ENCODE assay signal across 9 cellular contexts in the genomic region with DNA sequence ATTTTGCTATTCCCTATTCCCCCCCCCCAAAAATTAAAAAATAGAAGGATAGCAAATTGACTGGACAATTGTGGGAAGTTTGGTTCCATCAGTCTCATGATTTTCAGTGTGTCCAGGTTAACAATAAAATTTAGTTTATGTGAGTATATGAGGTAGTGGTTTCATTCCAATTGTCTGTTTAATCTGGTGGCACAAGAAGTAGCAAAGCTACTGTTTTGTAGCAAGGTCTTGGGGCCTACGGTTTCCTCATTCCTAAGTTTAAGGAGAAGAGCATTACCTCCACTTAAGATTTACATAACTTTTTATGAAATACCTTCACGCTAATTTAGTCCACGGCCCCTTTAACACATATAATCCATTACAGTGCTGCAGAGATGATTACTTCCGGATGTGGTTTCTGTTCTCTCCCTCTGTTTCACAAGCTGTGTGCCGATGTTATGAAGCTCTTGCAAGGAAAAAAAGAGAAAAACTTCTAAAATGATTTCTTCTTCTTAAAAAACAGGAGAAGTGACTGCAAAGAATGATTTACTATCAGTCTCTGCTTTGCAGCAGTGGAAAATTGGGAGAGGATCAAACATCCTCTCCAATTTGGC. TPM values are rescaled to one million over a fixed set of nuclear protein-coding genes. Genes with fewer than 3 reads are reported as not detected.
DNase-seq lines count a peak whose midpoint lies in the region; ATAC-seq, FAIRE-seq and TF ChIP-seq lines count a peak whose summit lies in the region.
"Had no signal": no experiment of that assay in that cellular context is flagged by ENCODE, and none has a peak within 500 bp of the region (broad histone marks: within the 10 kb centered on the region; RNA-seq: fewer than 3 reads in every experiment).

No MANE protein-coding gene starts in this region.

- RAD21 ChIA-PET in GM12878 (lab: Charles Lee; ENCODE audit: unreplicated experiment), result no interaction called here

- H3K36me3 ChIP-seq in GM12878 (ENCODE audit: control insufficient read depth in 2 of 2, insufficient read depth in 2 of 2, low read length in 1 of 2) (no peaks in the 10 kb centered on the region), psoas muscle (ENCODE audit: insufficient read depth in 1 of 2, low read depth in 1 of 2) (no peaks in the 10 kb centered on the region)

- TF ChIP-seq EP300 in GM12878 (IDR thresholded peaks at IDR 0.05; ENCODE audit: borderline replicate concordance in 1 of 2, control insufficient read depth in 1 of 2, low read depth in 2 of 2, low read length in 2 of 2), result no peak

- H3K27me3 ChIP-seq in GM12878 (replicated peaks in 1 of 2; ENCODE audit: control insufficient read depth in 2 of 2, insufficient read depth in 2 of 2, low read length in 1 of 2) (no peaks in the 10 kb centered on the region; a peak in 1 of 4 replicates), psoas muscle (ENCODE audit: insufficient read depth in 3 of 3, low read length in 2 of 3) (no peaks in the 10 kb centered on the region)

- TF ChIP-seq CTCF in GM12878 (IDR thresholded peaks at IDR 0.05 in 2 of 3, conservative IDR thresholded peaks at IDR 0.05 in 1 of 3; ENCODE audit: control insufficient read depth in 2 of 3, extremely low read depth in 1 of 3, insufficient read depth in 1 of 3, low read depth in 3 of 3, low read length in 3 of 3), result no peak
- TF ChIP-seq CTCF in retinal pigment epithelial cell (conservative IDR thresholded peaks at IDR 0.05; ENCODE audit: low read depth, low read length), result no peak
- TF ChIP-seq CTCF in psoas muscle (IDR thresholded peaks at IDR 0.05), result no peak

- CTCF ChIA-PET in GM12878 (lab: Yijun Ruan, JAX), result interaction anchor here (1.2 to 5.8 kb wide), 4 partner anchors 11 to 591 kb away, joined by 5 to 111 read pairs (median 10); no protein-coding TSS in a partner anchor

- ATAC-seq in GM12878 (peak; percentile 76), GM18870 (IDR thresholded peaks at IDR 0.05; ENCODE audit: unreplicated experiment) (no peak), psoas muscle (no peak)

- no peak overlapping the region for H2AFZ ChIP-seq in GM12878 (ENCODE audit: control insufficient read depth, low read depth, low read length)

- WGBS in GM12878 (ENCODE audit: insufficient coverage, insufficient replicate concordance, low lambda C conversion rate, missing lambda C conversion rate), result 0% methylated on average over 4 of the region's 5 CpGs
- 42 to 50% (median 48%) methylated on average over 4 to 5 of the region's 5 CpGs for WGBS in psoas muscle, 3 donors

- TF ChIP-seq POLR2A in GM12878 (IDR thresholded peaks at IDR 0.05; ENCODE audit: low read depth, low read length), result no peak

- intact Hi-C loops in GM12878 (cut with micrococcal nuclease; ENCODE audit: unreplicated experiment), result loop anchor here (2.0 kb wide), 1 partner anchor 590 kb away; no protein-coding TSS in a partner anchor
- intact Hi-C loops in psoas muscle (cut with DNase I), result loop anchor here (1.0 to 5.0 kb wide), 3 partner anchors 126 to 302 kb away; no protein-coding TSS in a partner anchor

- SMC1A ChIA-PET in GM12878 (lab: Charles Lee; ENCODE audit: uncharacterized antibody, unreplicated experiment), result interaction anchor here (0.8 to 4.4 kb wide), 4 partner anchors 125 to 305 kb away, joined by 3 to 26 read pairs (median 3); no protein-coding TSS in a partner anchor

- no TSS peak for BruUV-seq in GM12878 (replicated peaks; lab: Mats Ljungman, UMichigan)

- POLR2A ChIA-PET in GM12878 (lab: Charles Lee), result no interaction called here

- H3K27ac ChIP-seq in GM12878 (ENCODE audit: control insufficient read depth, insufficient read depth) (no peak overlapping the region), psoas muscle (no peak overlapping the region)
- H3K27ac ChIP-seq: 22Rv1 had no signal

- in situ Hi-C loops in GM12878 (cut with MboI), result loop anchor here (5.0 kb wide), 3 partner anchors 126 to 591 kb away; no protein-coding TSS in a partner anchor

- no peak overlapping the region for H3K9ac ChIP-seq in GM12878 (ENCODE audit: control insufficient read depth, insufficient read depth, low read length)

- no peaks in the 10 kb centered on the region for H3K79me2 ChIP-seq in GM12878 (ENCODE audit: control insufficient read depth, insufficient read depth, low read length)

- DNase-seq in DMS 273 (lab: John Stamatoyannopoulos, UW; ENCODE audit: unreplicated experiment) (peak; percentile 27), DMS 273 treated with DMSO at 0.1 percent for 48 hours (lab: John Stamatoyannopoulos, UW) (no peak), Kasumi-1 (lab: John Stamatoyannopoulos, UW) (peak; percentile 88 to 92), GM12878 (ENCODE audit: low read depth, low spot score) (no peak), retinal pigment epithelial cell (ENCODE audit: low read depth) (peak; percentile 62), psoas muscle (no peak), NCI-H1417 treated with DMSO at 0.1 percent for 48 hours (lab: John Stamatoyannopoulos, UW) (no peak)

- peak overlapping the region; percentile 14; the same call in 1 of the 2 replicates for H3K4me2 ChIP-seq in GM12878 (ENCODE audit: control insufficient read depth, insufficient read depth)

- no peak for TF ChIP-seq RAD21 in GM12878 (IDR thresholded peaks at IDR 0.05; ENCODE audit: insufficient read depth, low read depth, low read length)

- no peaks in the 10 kb centered on the region for H3K4me1 ChIP-seq in GM12878 (ENCODE audit: control insufficient read depth, insufficient read depth, low read length)
- H3K4me1 ChIP-seq in psoas muscle, result peaks cover 3% of the 10 kb centered on the region

- H3K9me3 ChIP-seq in GM12878 (replicated peaks; ENCODE audit: control insufficient read depth, insufficient read depth, low read length) (no peaks in the 10 kb centered on the region), psoas muscle (no peaks in the 10 kb centered on the region)

- no peak overlapping the region for H3K4me3 ChIP-seq in GM12878
- no peak overlapping the region for H3K4me3 ChIP-seq in retinal pigment epithelial cell (ENCODE audit: low read length)
- no peak overlapping the region for H3K4me3 ChIP-seq in psoas muscle

- FAIRE-seq in GM12878 (lab: Jason Lieb, UNC), result no peak

- no peaks in the 10 kb centered on the region for H4K20me1 ChIP-seq in GM12878 (ENCODE audit: control insufficient read depth, insufficient read depth)

TF ChIP-seq in GM12878, 131 proteins besides CTCF, POLR2A, EP300 and RAD21 (continues in another document):
- TF ChIP-seq BMI1 (IDR thresholded peaks at IDR 0.05; ENCODE audit: borderline replicate concordance) (no peak), LARP7 (IDR thresholded peaks at IDR 0.05) (no peak), GATAD2B (conservative IDR thresholded peaks at IDR 0.05; ENCODE audit: low read depth) (no peak), EZH2 (IDR thresholded peaks at IDR 0.05; ENCODE audit: borderline replicate concordance, control insufficient read depth, low read depth, low read length) (no peak), SMAD1 (IDR thresholded peaks at IDR 0.05; ENCODE audit: low read depth, partially characterized antibody) (no peak), CHD4 (IDR thresholded peaks at IDR 0.05) (no peak)
- TF ChIP-seq, protein P1, sequence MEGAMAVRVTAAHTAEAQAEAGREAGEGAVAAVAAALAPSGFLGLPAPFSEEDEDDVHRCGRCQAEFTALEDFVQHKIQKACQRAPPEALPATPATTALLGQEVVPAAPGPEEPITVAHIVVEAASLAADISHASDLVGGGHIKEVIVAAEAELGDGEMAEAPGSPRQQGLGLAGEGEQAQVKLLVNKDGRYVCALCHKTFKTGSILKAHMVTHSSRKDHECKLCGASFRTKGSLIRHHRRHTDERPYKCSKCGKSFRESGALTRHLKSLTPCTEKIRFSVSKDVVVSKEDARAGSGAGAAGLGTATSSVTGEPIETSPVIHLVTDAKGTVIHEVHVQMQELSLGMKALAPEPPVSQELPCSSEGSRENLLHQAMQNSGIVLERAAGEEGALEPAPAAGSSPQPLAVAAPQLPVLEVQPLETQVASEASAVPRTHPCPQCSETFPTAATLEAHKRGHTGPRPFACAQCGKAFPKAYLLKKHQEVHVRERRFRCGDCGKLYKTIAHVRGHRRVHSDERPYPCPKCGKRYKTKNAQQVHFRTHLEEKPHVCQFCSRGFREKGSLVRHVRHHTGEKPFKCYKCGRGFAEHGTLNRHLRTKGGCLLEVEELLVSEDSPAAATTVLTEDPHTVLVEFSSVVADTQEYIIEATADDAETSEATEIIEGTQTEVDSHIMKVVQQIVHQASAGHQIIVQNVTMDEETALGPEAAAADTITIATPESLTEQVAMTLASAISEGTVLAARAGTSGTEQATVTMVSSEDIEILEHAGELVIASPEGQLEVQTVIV (IDR thresholded peaks at IDR 0.05; ENCODE audit: borderline replicate concordance, partially characterized antibody), result no peak

RNA-seq across cellular contexts. Expression of gene NPVF, which starts 32.7 kb away (rescaled TPM):
- total RNA-seq in GM12878 (2013; cell fraction: nucleolus; rRNA removed), result not detected in 2 replicates
- total RNA-seq in GM12878 (2014; rRNA removed), result not detected in 2 replicates
- total RNA-seq in GM12878 (2014; rRNA removed; fragmentation: Illumina TruSeq; extraction: Trizol), result not detected in 2 replicates
- not detected in 2 replicates for total RNA-seq in GM12878 (2021)
- polyA plus RNA-seq in GM12878 (2011; ENCODE audit: low read depth), result not detected
- not detected in 2 replicates for polyA plus RNA-seq in GM12878 (2011; rRNA removed)
- polyA plus RNA-seq in GM12878 (2011; cell fraction: cytosol; rRNA removed), result not detected in 2 replicates
- polyA plus RNA-seq in GM12878 (2011; cell fraction: nucleus; rRNA removed), result not detected in 2 replicates
- polyA plus RNA-seq in GM12878 (2012), result not detected in 2 replicates
- not detected in 2 replicates for polyA plus RNA-seq in GM12878 (2014; fragmentation: Illumina TruSeq; extraction: Trizol)
- polyA plus RNA-seq in GM12878 (2014; fragmentation: Nextera tagmentation; extraction: Ambion mirVana), result not detected
- not detected in 2 replicates for polyA plus RNA-seq in GM12878 (2014; rRNA removed)
- polyA plus RNA-seq in GM12878 (2016; fragmentation: Nextera tagmentation; extraction: Ambion mirVana), result not detected
- polyA minus RNA-seq in GM12878 (2011; rRNA and poly(A)+ RNA removed), result not detected in 2 replicates
- polyA minus RNA-seq in GM12878 (2011; cell fraction: cytosol; rRNA and poly(A)+ RNA removed), result not detected in 2 replicates
- not detected in 2 replicates for polyA minus RNA-seq in GM12878 (2011; cell fraction: nucleus; rRNA and poly(A)+ RNA removed)
- total RNA-seq in psoas muscle, result not detected
- not detected for polyA plus RNA-seq in psoas muscle

Comparison
In these comparisons a context has a peak if more than half of its experiments do, and no peak if none do; other contexts are left out.
1. DNase-seq: peak in DMS 273 (single experiment), Kasumi-1 (2 of 2) and retinal pigment epithelial cell (single experiment); none in DMS 273 treated with DMSO at 0.1 percent for 48 hours (single experiment), GM12878 (single experiment), psoas muscle (0 of 2) and NCI-H1417 treated with DMSO at 0.1 percent for 48 hours (single experiment).